11 cellular contexts compared by ENCODE assay signal in the genomic region with DNA sequence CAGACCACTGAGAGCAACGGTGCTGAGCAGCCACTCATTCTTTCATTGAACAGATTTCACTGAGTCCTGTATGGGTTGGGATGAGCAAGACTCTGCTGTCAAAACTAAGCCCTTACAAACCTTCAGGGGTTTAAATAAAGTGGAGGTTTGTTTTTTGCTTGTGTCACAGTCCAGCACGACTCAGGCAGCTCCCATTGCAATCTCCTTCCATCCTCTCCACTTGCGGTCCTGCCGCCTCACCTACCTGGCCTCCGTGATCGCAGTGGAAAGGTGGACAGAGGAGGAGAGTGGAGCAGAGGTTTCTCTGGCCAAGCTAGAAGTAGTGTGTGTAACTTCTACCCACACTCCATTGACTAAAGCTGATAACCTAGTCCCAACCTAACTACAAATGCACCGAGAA.
"Had no signal": no experiment of that assay in that cellular context is flagged by ENCODE, and none has a peak within 500 bp of the region (broad histone marks: within the 10 kb centered on the region; RNA-seq: fewer than 3 reads in every experiment).

No MANE protein-coding gene starts in this region.

- H3K36me3 ChIP-seq: HAP-1 had no signal

- ATAC-seq: GM23338, HCT116 had no signal

- H3K4me3 ChIP-seq: GM23248, GM23338, HAP-1 had no signal

- H2AFZ ChIP-seq: GM23248, GM23338 had no signal

- H3K4me2 ChIP-seq: GM23338 had no signal

- H3K27ac Mint-ChIP-seq: GM23338, H9, HFFc6 had no signal

- H3K9ac ChIP-seq: GM23248 had no signal

- H3K4me3 Mint-ChIP-seq: GM23338, H9, HFFc6 had no signal

- H3K9me3 Mint-ChIP-seq: GM23338, H9 had no signal

- H3K27ac ChIP-seq: GM23248 had no signal

- H3K4me1 ChIP-seq: HAP-1 had no signal

- DNase-seq: GM23248, GOT3, H7, H9, HCEC 1CT, HFFc6 had no signal

- FAIRE-seq: H1, H54 had no signal

- H3K9me3 ChIP-seq: HAP-1 had no signal

- H3K4me1 Mint-ChIP-seq: GM23338, H9 had no signal
